ENCODE assay signal across 2 cellular contexts in genomic region chr10:29482591-29483421, GRCh38.
TF ChIP-seq lines count a peak whose summit lies in the region.

No MANE protein-coding gene starts in this region.

TF ChIP-seq in IMR-90, 13 proteins besides CTCF, POLR2A, EP300 and RAD21:
- TF ChIP-seq, protein P1, sequence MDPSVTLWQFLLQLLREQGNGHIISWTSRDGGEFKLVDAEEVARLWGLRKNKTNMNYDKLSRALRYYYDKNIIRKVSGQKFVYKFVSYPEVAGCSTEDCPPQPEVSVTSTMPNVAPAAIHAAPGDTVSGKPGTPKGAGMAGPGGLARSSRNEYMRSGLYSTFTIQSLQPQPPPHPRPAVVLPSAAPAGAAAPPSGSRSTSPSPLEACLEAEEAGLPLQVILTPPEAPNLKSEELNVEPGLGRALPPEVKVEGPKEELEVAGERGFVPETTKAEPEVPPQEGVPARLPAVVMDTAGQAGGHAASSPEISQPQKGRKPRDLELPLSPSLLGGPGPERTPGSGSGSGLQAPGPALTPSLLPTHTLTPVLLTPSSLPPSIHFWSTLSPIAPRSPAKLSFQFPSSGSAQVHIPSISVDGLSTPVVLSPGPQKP (IDR thresholded peaks at IDR 0.05; ENCODE audit: borderline replicate concordance, low read depth, low read length): no peak
- TF ChIP-seq MAZ (IDR thresholded peaks at IDR 0.05; ENCODE audit: borderline replicate concordance, low read depth, low read length): no peak
- TF ChIP-seq NFE2L2 (IDR thresholded peaks at IDR 0.05; ENCODE audit: low read depth, low read length): no peak
- TF ChIP-seq, protein P2, sequence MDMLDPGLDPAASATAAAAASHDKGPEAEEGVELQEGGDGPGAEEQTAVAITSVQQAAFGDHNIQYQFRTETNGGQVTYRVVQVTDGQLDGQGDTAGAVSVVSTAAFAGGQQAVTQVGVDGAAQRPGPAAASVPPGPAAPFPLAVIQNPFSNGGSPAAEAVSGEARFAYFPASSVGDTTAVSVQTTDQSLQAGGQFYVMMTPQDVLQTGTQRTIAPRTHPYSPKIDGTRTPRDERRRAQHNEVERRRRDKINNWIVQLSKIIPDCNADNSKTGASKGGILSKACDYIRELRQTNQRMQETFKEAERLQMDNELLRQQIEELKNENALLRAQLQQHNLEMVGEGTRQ (IDR thresholded peaks at IDR 0.05; ENCODE audit: low read depth, low read length): no peak
- no peak for TF ChIP-seq MAFK (IDR thresholded peaks at IDR 0.05; ENCODE audit: low read depth, low read length)
- TF ChIP-seq CHD1 (IDR thresholded peaks at IDR 0.05; ENCODE audit: low read depth, low read length): no peak
- TF ChIP-seq MXI1 (IDR thresholded peaks at IDR 0.05; ENCODE audit: borderline replicate concordance, low read depth, low read length): peak; percentile 62; the same call in 1 of the 2 replicates
- no peak for TF ChIP-seq CEBPB (IDR thresholded peaks at IDR 0.05; ENCODE audit: low read depth, low read length)
- no peak for TF ChIP-seq RFX5 (IDR thresholded peaks at IDR 0.05; ENCODE audit: low read depth, low read length)
- TF ChIP-seq RCOR1 (IDR thresholded peaks at IDR 0.05; ENCODE audit: insufficient replicate concordance, low read length): no peak
- TF ChIP-seq BHLHE40 (IDR thresholded peaks at IDR 0.05; ENCODE audit: low read depth, low read length): peak; percentile 88
- TF ChIP-seq FOS (IDR thresholded peaks at IDR 0.05; ENCODE audit: low read depth, low read length): no peak
- TF ChIP-seq SMC3 (IDR thresholded peaks at IDR 0.05; ENCODE audit: low read depth, low read length): no peak

TF ChIP-seq in HepG2, 621 proteins besides CTCF, POLR2A, EP300 and RAD21 (continued from another document):
- peak; percentile 81 for TF ChIP-seq PRDM15 (CRISPR knock-in tag; IDR thresholded peaks at IDR 0.05)
